Comparison of ENCODE assay signal across 31 cellular contexts in the genomic region with DNA sequence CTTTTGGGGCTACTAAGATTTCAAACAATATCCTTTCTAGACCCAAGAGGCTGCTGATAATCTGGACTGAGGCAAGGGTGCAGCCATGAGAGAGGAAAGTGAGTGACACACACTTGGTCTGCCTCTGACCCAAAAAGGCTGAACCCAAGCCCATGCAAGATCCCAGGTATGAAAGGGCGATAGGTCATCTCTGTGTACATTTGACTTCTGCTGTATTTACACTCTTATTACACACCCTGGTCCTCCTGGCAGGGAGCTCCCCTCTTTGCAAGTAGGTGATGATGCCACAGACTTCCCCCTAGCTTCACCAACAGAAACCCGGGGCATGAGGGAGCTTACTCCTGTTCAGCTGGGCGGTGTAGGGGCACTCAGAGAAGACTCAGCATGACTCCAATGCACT.
"Had no signal": no experiment of that assay in that cellular context is flagged by ENCODE, and none has a peak within 500 bp of the region (broad histone marks: within the 10 kb centered on the region; RNA-seq: fewer than 3 reads in every experiment).

No MANE protein-coding gene starts in this region.

- H3K4me3 Mint-ChIP-seq: activated CD4-positive, alpha-beta memory T cell treated with anti-CD3 and anti-CD28 coated beads, Interleukin-2, amount 10 ng/mL, durations not matched to agents 7 days and 5 days; activated CD8-positive, alpha-beta memory T cell treated with anti-CD3 and anti-CD28 coated beads, Interleukin-2, amount 10 ng/mL, durations not matched to agents 7 days and 5 days; activated naive CD4-positive, alpha-beta T cell treated with anti-CD3 and anti-CD28 coated beads, Interleukin-2, amount 10 ng/mL, durations not matched to agents 7 days and 5 days; activated naive CD8-positive, alpha-beta T cell; activated naive CD8-positive, alpha-beta T cell treated with anti-CD3 and anti-CD28 coated beads, Interleukin-2, amount 50 U/mL, for 24 hours had no signal

- ATAC-seq: activated CD8-positive, alpha-beta memory T cell treated with anti-CD3 and anti-CD28 coated beads, Interleukin-2, amount 10 ng/mL, durations not matched to agents 7 days and 5 days; activated naive CD8-positive, alpha-beta T cell treated with anti-CD3 and anti-CD28 coated beads, Interleukin-2, amount 50 U/mL, for 24 hours; Right ventricle myocardium inferior had no signal

- H3K27ac ChIP-seq: brain microvascular endothelial cell, KMS-11, PC-9, RWPE1, WERI-Rb-1 had no signal

- H3K36me3 Mint-ChIP-seq: activated CD8-positive, alpha-beta memory T cell treated with anti-CD3 and anti-CD28 coated beads, Interleukin-2, amount 10 ng/mL, durations not matched to agents 7 days and 5 days; activated naive CD4-positive, alpha-beta T cell treated with anti-CD3 and anti-CD28 coated beads, Interleukin-2, amount 10 ng/mL, durations not matched to agents 7 days and 5 days; activated naive CD8-positive, alpha-beta T cell had no signal

- H3K27me3 ChIP-seq: brain microvascular endothelial cell had no signal

- H3K9me3 Mint-ChIP-seq: activated CD4-positive, alpha-beta memory T cell treated with anti-CD3 and anti-CD28 coated beads, Interleukin-2, amount 10 ng/mL, durations not matched to agents 7 days and 5 days; activated naive CD4-positive, alpha-beta T cell treated with anti-CD3 and anti-CD28 coated beads, Interleukin-2, amount 10 ng/mL, durations not matched to agents 7 days and 5 days; activated naive CD8-positive, alpha-beta T cell treated with anti-CD3 and anti-CD28 coated beads, Interleukin-2, amount 50 U/mL, for 24 hours had no signal

- H3K4me1 Mint-ChIP-seq: activated CD4-positive, alpha-beta memory T cell treated with anti-CD3 and anti-CD28 coated beads, Interleukin-2, amount 10 ng/mL, durations not matched to agents 7 days and 5 days; activated naive CD4-positive, alpha-beta T cell treated with anti-CD3 and anti-CD28 coated beads, Interleukin-2, amount 10 ng/mL, durations not matched to agents 7 days and 5 days had no signal

- DNase-seq: activated CD4-positive, alpha-beta memory T cell treated with anti-CD3 and anti-CD28 coated beads, Interleukin-2, amount 10 ng/mL, durations not matched to agents 7 days and 5 days; activated CD4-positive, alpha-beta T cell treated with anti-CD3 and anti-CD28 coated beads for 1 hour; activated CD4-positive, alpha-beta T cell treated with anti-CD3 and anti-CD28 coated beads for 48 hours; activated CD4-positive, CD25-positive, alpha-beta regulatory T cell; activated CD8-positive, alpha-beta memory T cell treated with anti-CD3 and anti-CD28 coated beads for 24 hours; activated CD8-positive, alpha-beta memory T cell treated with anti-CD3 and anti-CD28 coated beads, Interleukin-2, amount 10 ng/mL, durations not matched to agents 7 days and 5 days; activated CD8-positive, alpha-beta memory T cell treated with anti-CD3 and anti-CD28 coated beads, Interleukin-2, amount 50 U/mL, for 48 hours; activated effector memory CD4-positive, alpha-beta T cell treated with Interleukin-2 at 50 U/mL for 16 hours; activated naive CD4-positive, alpha-beta T cell treated with anti-CD3 and anti-CD28 coated beads, Interleukin-2, amount 10 ng/mL, durations not matched to agents 7 days and 5 days; activated naive CD8-positive, alpha-beta T cell treated with anti-CD3 and anti-CD28 coated beads, Interleukin-2, amount 50 U/mL, for 24 hours; activated T-cell treated with anti-CD3 and anti-CD28 coated beads, Interleukin-2, amount 50 U/mL, for 48 hours; brain microvascular endothelial cell; central memory CD4-positive, alpha-beta T cell; MM.1S; MV-4-11; NCI-H1092; NCI-H1436 treated with DMSO at 0.1 percent for 48 hours; NCI-H1694 treated with DMSO at 0.1 percent for 48 hours; NCI-H2029; NCI-H345; NCI-H524 treated with DMSO at 0.1 percent for 48 hours; PC-9; SW 1271; T-helper 1 cell; T-helper 2 cell; T-helper 9 cell; WERI-Rb-1 had no signal

- H3K36me3 ChIP-seq: brain microvascular endothelial cell, WERI-Rb-1 had no signal

- H3K27ac Mint-ChIP-seq: activated CD4-positive, alpha-beta memory T cell treated with anti-CD3 and anti-CD28 coated beads, Interleukin-2, amount 10 ng/mL, durations not matched to agents 7 days and 5 days; activated CD8-positive, alpha-beta memory T cell treated with anti-CD3 and anti-CD28 coated beads, Interleukin-2, amount 10 ng/mL, durations not matched to agents 7 days and 5 days; activated naive CD4-positive, alpha-beta T cell treated with anti-CD3 and anti-CD28 coated beads, Interleukin-2, amount 10 ng/mL, durations not matched to agents 7 days and 5 days; activated naive CD8-positive, alpha-beta T cell; activated naive CD8-positive, alpha-beta T cell treated with anti-CD3 and anti-CD28 coated beads, Interleukin-2, amount 50 U/mL, for 24 hours had no signal

- H3K4me3 ChIP-seq: PC-9 had no signal
